Comparison of ENCODE assay signal across 2 cellular contexts in genomic region chr5:140296289-140296688, GRCh38.
TF ChIP-seq lines count a peak whose summit lies in the region.

No MANE protein-coding gene starts in this region.

TF ChIP-seq in SK-N-SH treated with all-trans-retinoic acid at 6 μM for 48 hours, 23 proteins besides CTCF, POLR2A, EP300 and RAD21 (continued from another document):
- no peak for TF ChIP-seq CREB5 (CRISPR knock-in tag; IDR thresholded peaks at IDR 0.05; ENCODE audit: low read depth)
- no peak for TF ChIP-seq ARNTL (CRISPR knock-in tag; IDR thresholded peaks at IDR 0.05; ENCODE audit: borderline replicate concordance, low read depth)
- TF ChIP-seq PATZ1 (CRISPR knock-in tag; IDR thresholded peaks at IDR 0.05; ENCODE audit: borderline replicate concordance) = 0 out of 2 replicates have a peak, but pooled peaks have one; percentile 5
- no peak for TF ChIP-seq CSRNP3 (CRISPR knock-in tag; IDR thresholded peaks at IDR 0.05)
- no peak for TF ChIP-seq ESRRG (CRISPR knock-in tag; IDR thresholded peaks at IDR 0.05)
TF ChIP-seq in SK-N-SH treated with all-trans-retinoic acid at 6 μM for 48 hours: peak in this region for 1.

TF ChIP-seq in SK-N-SH, 30 proteins besides CTCF, POLR2A, EP300 and RAD21 (continued from another document):
- TF ChIP-seq IRF3 (IDR thresholded peaks at IDR 0.05; ENCODE audit: low read depth, low read length) = no peak
- no peak for TF ChIP-seq USF1 (IDR thresholded peaks at IDR 0.05; ENCODE audit: borderline replicate concordance, low read depth)
- TF ChIP-seq YY1 (IDR thresholded peaks at IDR 0.05; ENCODE audit: low read depth) = no peak
